Comparison of ENCODE assay signal across 18 cellular contexts in genomic region chr17:78823282-78824046, GRCh38. TPM values are rescaled to one million over a fixed set of nuclear protein-coding genes. Genes with fewer than 3 reads are reported as not detected.
DNase-seq lines count a peak whose midpoint lies in the region; ATAC-seq and TF ChIP-seq lines count a peak whose summit lies in the region.
"Had no signal": no experiment of that assay in that cellular context is flagged by ENCODE, and none has a peak within 500 bp of the region (broad histone marks: within the 10 kb centered on the region; RNA-seq: fewer than 3 reads in every experiment).

No MANE protein-coding gene starts in this region.

- no peak overlapping the region for H3K4me2 ChIP-seq in fibroblast of lung (ENCODE audit: extremely low read depth, insufficient read depth, low read length)

- TF ChIP-seq EP300 in upper lobe of left lung (IDR thresholded peaks at IDR 0.05) = no peak

- H3K4me3 ChIP-seq in fibroblast of lung (replicated peaks in 1 of 4; ENCODE audit: control extremely low read depth in 1 of 4, insufficient read depth in 1 of 4, low read depth in 3 of 4, low read length in 4 of 4) = no peak overlapping the region
- no peak overlapping the region for H3K4me3 ChIP-seq in upper lobe of left lung
- H3K4me3 ChIP-seq: gastrocnemius medialis, SJCRH30 had no signal

- H3K36me3 ChIP-seq in fibroblast of lung (ENCODE audit: control insufficient read depth, insufficient read depth, low read length) = peaks cover 41% of the 10 kb centered on the region
- peaks cover 53 to 99% (median 83%) of the 10 kb centered on the region in 4 donors for H3K36me3 ChIP-seq in upper lobe of left lung

- no peak for TF ChIP-seq CTCF in fibroblast of lung (conservative IDR thresholded peaks at IDR 0.05 in 1 of 2, IDR thresholded peaks at IDR 0.05 in 1 of 2; ENCODE audit: low read depth in 1 of 2, low read length in 2 of 2)
- TF ChIP-seq CTCF in upper lobe of left lung (IDR thresholded peaks at IDR 0.05) = no peak

- H3K27me3 Mint-ChIP-seq in activated naive CD8-positive, alpha-beta T cell treated with anti-CD3 and anti-CD28 coated beads, Interleukin-2, amount 10 ng/mL, durations not matched to agents 7 days and 5 days = no peaks in the 10 kb centered on the region
- no peaks in the 10 kb centered on the region for H3K27me3 Mint-ChIP-seq in activated naive CD8-positive, alpha-beta T cell treated with anti-CD3 and anti-CD28 coated beads for 36 hours
- no peaks in the 10 kb centered on the region for H3K27me3 Mint-ChIP-seq in T-cell
- H3K27me3 Mint-ChIP-seq: activated naive CD4-positive, alpha-beta T cell treated with anti-CD3 and anti-CD28 coated beads, Interleukin-2, amount 50 U/mL, for 24 hours had no signal

- no peak overlapping the region for H3K9ac ChIP-seq in fibroblast of lung (ENCODE audit: insufficient read depth, low read length)

- H4K20me1 ChIP-seq in fibroblast of lung (ENCODE audit: control insufficient read depth, extremely low read depth, insufficient read depth, low read length) = no peaks in the 10 kb centered on the region

- no peak for DNase-seq in activated naive CD8-positive, alpha-beta T cell treated with anti-CD3 and anti-CD28 coated beads, Interleukin-2, amount 10 ng/mL, durations not matched to agents 7 days and 5 days
- DNase-seq in activated naive CD8-positive, alpha-beta T cell treated with anti-CD3 and anti-CD28 coated beads for 36 hours = no peak
- DNase-seq in T-cell (no peak), fibroblast of lung (ENCODE audit: low read depth in 2 of 2) (no peak), substantia nigra (lab: John Stamatoyannopoulos, UW) (no peak), germinal center (ENCODE audit: low spot score) (no peak), SHP77 (lab: John Stamatoyannopoulos, UW) (no peak), upper lobe of left lung (no peak)
- DNase-seq: activated CD4-positive, CD25-positive, alpha-beta regulatory T cell treated with anti-CD3 and anti-CD28 coated beads, Interleukin-2, amount 50 U/mL, for 72 hours; cortex of kidney; gastrocnemius medialis; GDM1; kidney glomerular epithelial cell; NCI-H1417; NCI-H69; SJCRH30 had no signal

- H3K27ac ChIP-seq in fibroblast of lung (ENCODE audit: insufficient read depth, low read length) (peak overlapping the region; percentile 52), substantia nigra (ENCODE audit: low read depth, low read length, poor library complexity, severe bottlenecking) (peak overlapping the region; percentile 23), upper lobe of left lung (no peak overlapping the region)
- H3K27ac ChIP-seq: gastrocnemius medialis, SJCRH30 had no signal

- H3K27me3 ChIP-seq in fibroblast of lung (ENCODE audit: control insufficient read depth, insufficient read depth, low read length) (no peaks in the 10 kb centered on the region), upper lobe of left lung (no peaks in the 10 kb centered on the region)
- H3K27me3 ChIP-seq: gastrocnemius medialis, SJCRH30 had no signal

- CTCF ChIA-PET in T-cell (lab: Charles Lee) = no interaction called here

- peaks cover 49% of the 10 kb centered on the region for H3K36me3 Mint-ChIP-seq in activated naive CD8-positive, alpha-beta T cell treated with anti-CD3 and anti-CD28 coated beads, Interleukin-2, amount 10 ng/mL, durations not matched to agents 7 days and 5 days
- H3K36me3 Mint-ChIP-seq in activated naive CD8-positive, alpha-beta T cell treated with anti-CD3 and anti-CD28 coated beads for 36 hours = peaks cover 65% of the 10 kb centered on the region
- peaks cover 84% of the 10 kb centered on the region for H3K36me3 Mint-ChIP-seq in T-cell

- H3K9me3 Mint-ChIP-seq in activated naive CD8-positive, alpha-beta T cell treated with anti-CD3 and anti-CD28 coated beads, Interleukin-2, amount 10 ng/mL, durations not matched to agents 7 days and 5 days = no peaks in the 10 kb centered on the region
- no peaks in the 10 kb centered on the region for H3K9me3 Mint-ChIP-seq in activated naive CD8-positive, alpha-beta T cell treated with anti-CD3 and anti-CD28 coated beads for 36 hours
- no peaks in the 10 kb centered on the region for H3K9me3 Mint-ChIP-seq in T-cell
- H3K9me3 Mint-ChIP-seq: activated naive CD4-positive, alpha-beta T cell treated with anti-CD3 and anti-CD28 coated beads, Interleukin-2, amount 50 U/mL, for 24 hours; nephron had no signal

- H3K27ac Mint-ChIP-seq in activated naive CD8-positive, alpha-beta T cell treated with anti-CD3 and anti-CD28 coated beads, Interleukin-2, amount 10 ng/mL, durations not matched to agents 7 days and 5 days = peak overlapping the region; percentile 31
- H3K27ac Mint-ChIP-seq in activated naive CD8-positive, alpha-beta T cell treated with anti-CD3 and anti-CD28 coated beads for 36 hours = no peak overlapping the region
- H3K27ac Mint-ChIP-seq in T-cell = peak overlapping the region; percentile 75 to 77

- H2AFZ ChIP-seq in fibroblast of lung (ENCODE audit: low read length) = no peak overlapping the region

- POLR2A ChIA-PET in activated naive CD8-positive, alpha-beta T cell treated with anti-CD3 and anti-CD28 coated beads, Interleukin-2, amount 10 ng/mL, durations not matched to agents 7 days and 5 days (lab: Charles Lee) = interaction anchor here (0.5 to 1.3 kb wide), 2 partner anchors 18 to 72 kb away, joined by 3 to 4 read pairs; no protein-coding TSS in a partner anchor
- POLR2A ChIA-PET in T-cell (lab: Charles Lee) = interaction anchor here in 1 of 2 donors (0.9 kb wide), 1 partner anchor 15 kb away, joined by 7 read pairs; no protein-coding TSS in a partner anchor

- 82 to 92% methylated on average over 11 to 14 of the region's 14 CpGs for WGBS in upper lobe of left lung, 2 donors

- no peak for TF ChIP-seq POLR2A in upper lobe of left lung (IDR thresholded peaks at IDR 0.05)

- ATAC-seq in activated naive CD8-positive, alpha-beta T cell treated with anti-CD3 and anti-CD28 coated beads, Interleukin-2, amount 10 ng/mL, durations not matched to agents 7 days and 5 days (ENCODE audit: low read depth) = no peak
- ATAC-seq in T-cell (replicated peaks in 1 of 4) = no peak
- no peak for ATAC-seq in upper lobe of left lung (ENCODE audit: low FRiP score in 2 of 2)
- ATAC-seq: gastrocnemius medialis had no signal

- peaks cover 8% of the 10 kb centered on the region for H3K79me2 ChIP-seq in fibroblast of lung (ENCODE audit: control insufficient read depth, insufficient read depth, low read length)

- H3K4me3 Mint-ChIP-seq in activated naive CD8-positive, alpha-beta T cell treated with anti-CD3 and anti-CD28 coated beads, Interleukin-2, amount 10 ng/mL, durations not matched to agents 7 days and 5 days = no peak overlapping the region
- H3K4me3 Mint-ChIP-seq in activated naive CD8-positive, alpha-beta T cell treated with anti-CD3 and anti-CD28 coated beads for 36 hours = no peak overlapping the region
- H3K4me3 Mint-ChIP-seq in T-cell = peak overlapping the region in 1 of 3 donors; percentile 37
- H3K4me3 Mint-ChIP-seq: activated naive CD4-positive, alpha-beta T cell treated with anti-CD3 and anti-CD28 coated beads, Interleukin-2, amount 50 U/mL, for 24 hours; nephron had no signal

- H3K9me3 ChIP-seq in fibroblast of lung (ENCODE audit: control insufficient read depth, insufficient read depth, low read depth, low read length) (no peaks in the 10 kb centered on the region), upper lobe of left lung (no peaks in the 10 kb centered on the region)
- H3K9me3 ChIP-seq: gastrocnemius medialis, SJCRH30 had no signal

- H3K4me1 ChIP-seq in fibroblast of lung (ENCODE audit: control insufficient read depth, extremely low read depth, insufficient read depth, low read length) = peaks cover 8% of the 10 kb centered on the region
- H3K4me1 ChIP-seq in upper lobe of left lung = peaks cover 5 to 36% (median 12%) of the 10 kb centered on the region in 4 donors
- H3K4me1 ChIP-seq: gastrocnemius medialis, SJCRH30 had no signal

- peaks cover 27% of the 10 kb centered on the region for H3K4me1 Mint-ChIP-seq in activated naive CD8-positive, alpha-beta T cell treated with anti-CD3 and anti-CD28 coated beads, Interleukin-2, amount 10 ng/mL, durations not matched to agents 7 days and 5 days
- peaks cover 39% of the 10 kb centered on the region for H3K4me1 Mint-ChIP-seq in activated naive CD8-positive, alpha-beta T cell treated with anti-CD3 and anti-CD28 coated beads for 36 hours
- peaks cover 48 to 69% (median 51%) of the 10 kb centered on the region in 3 donors for H3K4me1 Mint-ChIP-seq in T-cell

RNA-seq across cellular contexts. Expression of gene USP36, which starts 17.1 kb away (rescaled TPM):
- 10 to 100 TPM; 87.8 to 94.3 TPM for total RNA-seq in activated naive CD8-positive, alpha-beta T cell treated with anti-CD3 and anti-CD28 coated beads, Interleukin-2, amount 10 ng/mL, durations not matched to agents 7 days and 5 days
- 100 to 1,000 TPM; 126 to 128 TPM for total RNA-seq in activated naive CD8-positive, alpha-beta T cell treated with anti-CD3 and anti-CD28 coated beads for 36 hours
- total RNA-seq in T-cell (100 to 1,000 TPM; 132 to 487 (median 143) TPM), fibroblast of lung (16.7 and 18.3 TPM in 2 replicates), upper lobe of left lung (10 to 100 TPM; 31.1 to 76.5 (median 55.4) TPM)
- 15.4 and 27.4 TPM in 2 replicates for polyA plus RNA-seq in fibroblast of lung
- polyA plus RNA-seq in fibroblast of lung (2012) = 18.2 and 25.0 TPM in 2 replicates
- polyA minus RNA-seq in fibroblast of lung (ENCODE audit: low replicate concordance) = 48.3 and 92.3 TPM in 2 replicates

RNA-seq across cellular contexts. Expression of gene CYTH1, which starts 41.4 kb away (rescaled TPM):
- total RNA-seq in activated naive CD8-positive, alpha-beta T cell treated with anti-CD3 and anti-CD28 coated beads, Interleukin-2, amount 10 ng/mL, durations not matched to agents 7 days and 5 days = 100 to 1,000 TPM; 180 to 200 TPM
- total RNA-seq in activated naive CD8-positive, alpha-beta T cell treated with anti-CD3 and anti-CD28 coated beads for 36 hours = 10 to 100 TPM; 88.9 to 89.6 TPM
- total RNA-seq in T-cell (100 to 1,000 TPM; 357 to 509 (median 372) TPM), fibroblast of lung (6.7 and 9.9 TPM in 2 replicates), upper lobe of left lung (100 to 1,000 TPM; 113 to 295 (median 121) TPM)
- polyA plus RNA-seq in fibroblast of lung = 8.9 and 11.3 TPM in 2 replicates
- polyA plus RNA-seq in fibroblast of lung (2012) = 6.3 and 9.7 TPM in 2 replicates
- polyA minus RNA-seq in fibroblast of lung (ENCODE audit: low replicate concordance) = 5.5 and 18.6 TPM in 2 replicates

Comparison
In these comparisons a context has a peak if more than half of its experiments do, and no peak if none do; other contexts are left out.
1. H3K27ac ChIP-seq: peak in fibroblast of lung (single experiment) and substantia nigra (single experiment); none in upper lobe of left lung (0 of 4).